ENCODE assay signal across 8 cellular contexts in genomic region chr19:14366529-14366928, GRCh38. TPM values are rescaled to one million over a fixed set of nuclear protein-coding genes. Genes with fewer than 3 reads are reported as not detected.
DNase-seq lines count a peak whose midpoint lies in the region; ATAC-seq and TF ChIP-seq lines count a peak whose summit lies in the region.

No MANE protein-coding gene starts in this region.

- ATAC-seq in GM18867 (IDR thresholded peaks at IDR 0.05; ENCODE audit: unreplicated experiment) (peak; percentile 50), SK-N-SH treated with all-trans-retinoic acid at 6 μM for 48 hours (peak; percentile 82), GM19023 (IDR thresholded peaks at IDR 0.05; ENCODE audit: unreplicated experiment) (no peak)

- intact Hi-C loops in cardiac septum (cut with DNase I) = no loop called here

- TF ChIP-seq CTCF in LNCaP clone FGC (IDR thresholded peaks at IDR 0.05; ENCODE audit: control insufficient read depth, extremely low read depth, insufficient read depth) = no peak

- no peak overlapping the region for H3K4me3 ChIP-seq in LNCaP clone FGC (ENCODE audit: low read depth, low read length)

- DNase-seq in A172 (ENCODE audit: low spot score) (peak; percentile 84), LNCaP clone FGC (ENCODE audit: low read depth) (peak; percentile 89), cardiac septum (ENCODE audit: low spot score) (peak; percentile 93), smooth muscle cell of the brain vasculature (ENCODE audit: low read depth, low spot score) (peak; percentile 51)
- peak; percentile 86 for DNase-seq in activated naive CD4-positive, alpha-beta T cell treated with anti-CD3 and anti-CD28 coated beads, Interleukin-2, amount 50 U/mL, for 16 hours

TF ChIP-seq in SK-N-SH treated with all-trans-retinoic acid at 6 μM for 48 hours, 23 proteins besides CTCF, POLR2A, EP300 and RAD21:
- TF ChIP-seq, protein P1, sequence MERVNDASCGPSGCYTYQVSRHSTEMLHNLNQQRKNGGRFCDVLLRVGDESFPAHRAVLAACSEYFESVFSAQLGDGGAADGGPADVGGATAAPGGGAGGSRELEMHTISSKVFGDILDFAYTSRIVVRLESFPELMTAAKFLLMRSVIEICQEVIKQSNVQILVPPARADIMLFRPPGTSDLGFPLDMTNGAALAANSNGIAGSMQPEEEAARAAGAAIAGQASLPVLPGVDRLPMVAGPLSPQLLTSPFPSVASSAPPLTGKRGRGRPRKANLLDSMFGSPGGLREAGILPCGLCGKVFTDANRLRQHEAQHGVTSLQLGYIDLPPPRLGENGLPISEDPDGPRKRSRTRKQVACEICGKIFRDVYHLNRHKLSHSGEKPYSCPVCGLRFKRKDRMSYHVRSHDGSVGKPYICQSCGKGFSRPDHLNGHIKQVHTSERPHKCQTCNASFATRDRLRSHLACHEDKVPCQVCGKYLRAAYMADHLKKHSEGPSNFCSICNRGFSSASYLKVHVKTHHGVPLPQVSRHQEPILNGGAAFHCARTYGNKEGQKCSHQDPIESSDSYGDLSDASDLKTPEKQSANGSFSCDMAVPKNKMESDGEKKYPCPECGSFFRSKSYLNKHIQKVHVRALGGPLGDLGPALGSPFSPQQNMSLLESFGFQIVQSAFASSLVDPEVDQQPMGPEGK (CRISPR knock-in tag; IDR thresholded peaks at IDR 0.05; ENCODE audit: borderline replicate concordance) = no peak
- TF ChIP-seq ESRRG (CRISPR knock-in tag; IDR thresholded peaks at IDR 0.05) (no peak), TCF4 (CRISPR knock-in tag; IDR thresholded peaks at IDR 0.05; ENCODE audit: borderline replicate concordance) (no peak), RARB (CRISPR knock-in tag; IDR thresholded peaks at IDR 0.05) (no peak), ZC3H10 (CRISPR knock-in tag; IDR thresholded peaks at IDR 0.05) (no peak), ARNTL (CRISPR knock-in tag; IDR thresholded peaks at IDR 0.05; ENCODE audit: borderline replicate concordance, low read depth) (no peak), ZFP3 (CRISPR knock-in tag; IDR thresholded peaks at IDR 0.05) (no peak), ZFP30 (CRISPR knock-in tag; IDR thresholded peaks at IDR 0.05) (no peak), ZNF70 (CRISPR knock-in tag; IDR thresholded peaks at IDR 0.05) (no peak), GLIS3 (CRISPR knock-in tag; IDR thresholded peaks at IDR 0.05) (no peak), ZNF565 (CRISPR knock-in tag; conservative IDR thresholded peaks at IDR 0.05; ENCODE audit: low read depth) (no peak), CSDC2 (CRISPR knock-in tag; IDR thresholded peaks at IDR 0.05) (no peak), OSR1 (CRISPR knock-in tag; IDR thresholded peaks at IDR 0.05) (no peak), SNAI2 (CRISPR knock-in tag; IDR thresholded peaks at IDR 0.05) (no peak), ZNF8 (CRISPR knock-in tag; IDR thresholded peaks at IDR 0.05) (no peak), PPARA (CRISPR knock-in tag; IDR thresholded peaks at IDR 0.05; ENCODE audit: borderline replicate concordance) (no peak)
TF ChIP-seq in SK-N-SH treated with all-trans-retinoic acid at 6 μM for 48 hours: peak in this region for 0.

RNA-seq across cellular contexts. Expression of gene ADGRE5, which starts 14.7 kb away (rescaled TPM):
- 72.8 and 74.8 TPM in 2 replicates for total RNA-seq in A172 (2014; rRNA removed; shearing (Covaris generic))
- 36.4 TPM for total RNA-seq in cardiac septum

RNA-seq across cellular contexts. Expression of gene DDX39A, which starts 52.6 kb away (rescaled TPM):
- 312 and 320 TPM in 2 replicates for total RNA-seq in A172 (2014; rRNA removed; shearing (Covaris generic))
- total RNA-seq in cardiac septum = 26.7 TPM

Comparison
In these comparisons a context has a peak if more than half of its experiments do, and no peak if none do; other contexts are left out.
1. RNA of gene DDX39A, which starts 52.6 kb away (total RNA-seq): 312 to 320 TPM in A172; 26.7 TPM in cardiac septum (single experiment); every median in the first group is over 10 times any median in the second.
2. Peak in every context shown above with its lines, with median percentiles within 50 percentile points of each other: DNase-seq.